Comparison of ENCODE assay signal across 2 cellular contexts in the genomic region with DNA sequence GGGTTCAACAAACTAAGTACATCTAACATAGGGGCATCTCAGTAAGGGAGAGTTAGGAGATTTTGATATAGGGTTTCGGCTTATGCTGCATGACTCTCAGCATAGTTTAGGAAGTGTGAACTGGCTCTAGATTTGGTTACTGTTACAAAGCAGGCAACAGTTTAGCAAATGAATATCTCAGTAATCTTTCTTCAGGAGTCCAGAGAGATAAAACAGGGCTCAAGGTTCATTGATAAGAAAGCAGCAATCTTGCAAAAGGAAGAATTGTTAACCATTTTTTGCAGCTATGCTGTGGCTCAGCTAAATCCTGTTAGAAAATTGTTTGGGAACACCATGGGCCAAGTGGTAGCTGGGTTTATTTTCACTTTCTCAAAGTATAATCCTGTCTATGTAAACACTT.
TF ChIP-seq lines count a peak whose summit lies in the region.

No MANE protein-coding gene starts in this region.

TF ChIP-seq in GM23338, 12 proteins besides CTCF, POLR2A, EP300 and RAD21:
- TF ChIP-seq EZH2 (IDR thresholded peaks at IDR 0.05; ENCODE audit: low read depth, unreplicated experiment) = no peak

TF ChIP-seq in H1, 55 proteins besides CTCF, POLR2A, EP300 and RAD21:
- TF ChIP-seq KDM4A (IDR thresholded peaks at IDR 0.05; ENCODE audit: low read depth, low read length, severe bottlenecking) = no peak
